In the genomic region with DNA sequence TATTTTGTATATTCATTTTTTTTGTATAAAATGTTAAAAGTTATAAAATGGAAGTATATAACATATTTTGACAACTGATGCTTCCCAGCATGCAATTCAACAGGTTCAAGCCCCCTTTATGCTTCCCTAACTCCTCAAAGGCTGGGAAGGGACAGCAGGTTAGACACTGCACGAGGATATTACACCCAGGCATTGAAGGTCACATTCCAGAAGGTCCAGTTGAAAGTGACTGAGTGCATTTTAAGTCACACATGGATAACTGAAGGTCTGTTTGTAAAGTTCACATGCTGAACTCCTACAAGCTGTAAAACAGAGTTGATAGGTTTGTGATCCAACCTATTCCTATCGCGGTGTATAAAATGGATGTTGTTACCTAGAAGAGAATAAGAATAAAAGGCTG, we compare ENCODE assay signal across 25 cellular contexts.
"Had no signal": no experiment of that assay in that cellular context is flagged by ENCODE, and none has a peak within 500 bp of the region (broad histone marks: within the 10 kb centered on the region; RNA-seq: fewer than 3 reads in every experiment).

No MANE protein-coding gene starts in this region.

- H3K36me3 ChIP-seq: neural progenitor cell, neutrophil, uterus had no signal

- H3K4me2 ChIP-seq: neural progenitor cell had no signal

- H3K27ac ChIP-seq: lower lobe of right lung, neural progenitor cell, neutrophil, parathyroid adenoma, psoas muscle, sigmoid colon, spleen, suprapubic skin, thoracic aorta, tibial nerve, uterus had no signal

- H2AFZ ChIP-seq: neural progenitor cell, parathyroid adenoma had no signal

- ATAC-seq: left colon; lower lobe of right lung; natural killer cell; psoas muscle; stimulated activated effector memory CD8-positive, alpha-beta T cell treated with anti-CD3 and anti-CD28 coated beads, Interleukin-12 subunit alpha, Interleukin-12 subunit beta, amount 100 ng/mL, for 72 hours had no signal

- H3K9ac ChIP-seq: neural progenitor cell, parathyroid adenoma had no signal

- H3K9me3 ChIP-seq: lower lobe of right lung, neutrophil, psoas muscle, sigmoid colon, spleen, suprapubic skin, thoracic aorta, tibial nerve, uterus had no signal

- DNase-seq: head of caudate nucleus; hippocampal formation; kidney glomerular epithelial cell; left colon; lower lobe of right lung; mammary epithelial cell; mesenchymal stem cell; naive B cell; natural killer cell; nephron progenitor cell; occipital lobe; psoas muscle; sigmoid colon; small intestine; spleen; stimulated activated CD4-positive, alpha-beta T cell treated with anti-CD3 and anti-CD28 coated beads, Interleukin-4, amount 100 ng/mL, for 24 hours; stimulated activated naive CD4-positive, alpha-beta T cell; uterus had no signal

- H3K4me3 ChIP-seq: lower lobe of right lung, neural progenitor cell, psoas muscle, sigmoid colon, spleen, suprapubic skin, thoracic aorta, tibial nerve, uterus had no signal

- H3K27me3 ChIP-seq: neural progenitor cell, neutrophil, sigmoid colon, spleen, suprapubic skin, tibial nerve, uterus had no signal

- H3K79me2 ChIP-seq: parathyroid adenoma had no signal

- H3K4me1 ChIP-seq: neural progenitor cell, parathyroid adenoma, tibial nerve, uterus had no signal
